ENCODE assay signal across 1 cellular context in genomic region chr11:749731-750130, GRCh38.
TF ChIP-seq lines count a peak whose summit lies in the region.

No MANE protein-coding gene starts in this region.

TF ChIP-seq in GM12878, 131 proteins besides CTCF, POLR2A, EP300 and RAD21:
- no peak for TF ChIP-seq MEF2A (IDR thresholded peaks at IDR 0.05; ENCODE audit: insufficient read depth, low read depth, low read length)
- no peak for TF ChIP-seq NFXL1 (IDR thresholded peaks at IDR 0.05; ENCODE audit: borderline replicate concordance)
- no peak for TF ChIP-seq REST (IDR thresholded peaks at IDR 0.05; ENCODE audit: low read depth, low read length)
- no peak for TF ChIP-seq ZBED1 (IDR thresholded peaks at IDR 0.05; ENCODE audit: borderline replicate concordance)
- TF ChIP-seq PRDM15 (CRISPR knock-in tag; IDR thresholded peaks at IDR 0.05) = no peak
- TF ChIP-seq FOS (IDR thresholded peaks at IDR 0.05; ENCODE audit: borderline replicate concordance, extremely low read depth, insufficient read length) = no peak
- TF ChIP-seq CBX5 (IDR thresholded peaks at IDR 0.05; ENCODE audit: low read depth) = no peak
- no peak for TF ChIP-seq GATAD2B (conservative IDR thresholded peaks at IDR 0.05; ENCODE audit: low read depth)
- no peak for TF ChIP-seq TARDBP (IDR thresholded peaks at IDR 0.05; ENCODE audit: borderline replicate concordance)
